10 cellular contexts compared by ENCODE assay signal in the genomic region with DNA sequence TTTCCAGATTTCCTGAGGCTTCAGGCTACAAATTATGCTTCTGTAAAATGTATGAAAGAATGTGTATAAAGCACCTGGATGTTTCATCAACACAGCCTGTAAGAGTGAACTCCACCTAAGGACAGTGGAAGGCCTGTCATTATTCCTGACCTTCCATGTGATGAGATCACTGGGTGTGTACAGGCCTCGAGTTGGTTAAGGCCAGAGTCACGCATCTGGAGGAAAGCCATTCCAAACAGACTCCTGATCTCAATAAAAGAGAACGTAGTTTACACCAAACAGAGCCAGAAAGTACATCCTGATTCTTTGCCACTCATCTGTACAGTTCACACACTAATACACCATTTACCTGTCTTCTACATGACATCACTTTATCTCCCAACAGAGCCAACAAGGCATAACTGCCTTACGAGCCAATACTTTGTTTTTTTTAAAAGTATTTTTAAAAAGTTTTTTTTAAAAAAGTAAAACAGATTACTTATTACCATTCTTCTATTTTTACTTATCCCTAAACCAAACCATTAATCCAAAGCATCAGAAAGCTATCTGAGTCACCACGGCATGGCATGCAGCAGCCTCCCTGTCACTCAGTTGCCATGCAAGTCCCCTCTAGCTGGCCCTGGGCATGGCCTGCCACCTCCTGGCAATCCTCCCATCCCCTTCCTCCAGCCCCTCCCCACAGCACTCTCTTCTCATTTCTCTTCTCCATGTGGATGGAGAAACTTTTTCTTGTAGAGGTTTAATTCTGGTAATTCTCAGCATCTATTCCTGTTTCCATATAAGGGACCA.
DNase-seq lines count a peak whose midpoint lies in the region; ATAC-seq and TF ChIP-seq lines count a peak whose summit lies in the region.
"Had no signal": no experiment of that assay in that cellular context is flagged by ENCODE, and none has a peak within 500 bp of the region (broad histone marks: within the 10 kb centered on the region; RNA-seq: fewer than 3 reads in every experiment).

No MANE protein-coding gene starts in this region.

- peak overlapping the region; percentile 67 to 68 for H3K27ac ChIP-seq in thoracic aorta

- H3K9me3 Mint-ChIP-seq in natural killer cell treated with Interleukin-12 subunit alpha and Interleukin-12 subunit beta and Interleukin-15 and Interleukin-18, amount 100 ng/mL, for 72 hours, result no peaks in the 10 kb centered on the region
- H3K9me3 Mint-ChIP-seq: activated CD4-positive, alpha-beta T cell treated with anti-CD3 and anti-CD28 coated beads, Interleukin-2, amount 10 ng/mL, durations not matched to agents 7 days and 5 days had no signal

- H3K36me3 Mint-ChIP-seq in natural killer cell treated with Interleukin-12 subunit alpha and Interleukin-12 subunit beta and Interleukin-15 and Interleukin-18, amount 100 ng/mL, for 72 hours, result peaks cover 16% of the 10 kb centered on the region

- DNase-seq in LNCaP clone FGC (ENCODE audit: low read depth) (peak; percentile 99), cardiac fibroblast (ENCODE audit: low read depth in 2 of 2) (peak; percentile 39 to 88), iris pigment epithelial cell (ENCODE audit: low read depth) (peak; percentile 63), thoracic aorta (ENCODE audit: low spot score) (peak; percentile 46), SW480 (ENCODE audit: low spot score) (no peak), DMS79 treated with DMSO at 0.1 percent for 48 hours (lab: John Stamatoyannopoulos, UW) (no peak)
- no peak for DNase-seq in natural killer cell treated with Interleukin-12 subunit alpha and Interleukin-12 subunit beta and Interleukin-15 and Interleukin-18, amount 100 ng/mL, for 72 hours (ENCODE audit: low spot score)
- DNase-seq: activated CD4-positive, alpha-beta T cell treated with anti-CD3 and anti-CD28 coated beads, Interleukin-2, amount 10 ng/mL, durations not matched to agents 7 days and 5 days; NCI-H1105 had no signal

- no peak overlapping the region for H3K27ac Mint-ChIP-seq in natural killer cell treated with Interleukin-12 subunit alpha and Interleukin-12 subunit beta and Interleukin-15 and Interleukin-18, amount 100 ng/mL, for 72 hours
- H3K27ac Mint-ChIP-seq: activated CD4-positive, alpha-beta T cell treated with anti-CD3 and anti-CD28 coated beads, Interleukin-2, amount 10 ng/mL, durations not matched to agents 7 days and 5 days had no signal

- no peaks in the 10 kb centered on the region for H3K9me3 ChIP-seq in thoracic aorta
- H3K9me3 ChIP-seq: Peyer's patch had no signal

- peaks cover 24 to 54% of the 10 kb centered on the region in 2 donors for H3K4me1 ChIP-seq in thoracic aorta (ENCODE audit: control insufficient read depth in 1 of 2, low read depth in 2 of 2)

- peak; percentile 71 for ATAC-seq in thoracic aorta (ENCODE audit: insufficient number of reproducible peaks, low FRiP score, low read depth)
- ATAC-seq in natural killer cell treated with Interleukin-12 subunit alpha and Interleukin-12 subunit beta and Interleukin-15 and Interleukin-18, amount 100 ng/mL, for 72 hours, result no peak

- no peaks in the 10 kb centered on the region for H3K27me3 Mint-ChIP-seq in natural killer cell treated with Interleukin-12 subunit alpha and Interleukin-12 subunit beta and Interleukin-15 and Interleukin-18, amount 100 ng/mL, for 72 hours
- H3K27me3 Mint-ChIP-seq: activated CD4-positive, alpha-beta T cell treated with anti-CD3 and anti-CD28 coated beads, Interleukin-2, amount 10 ng/mL, durations not matched to agents 7 days and 5 days had no signal

- H3K36me3 ChIP-seq in thoracic aorta, result peaks cover 14% of the 10 kb centered on the region

- H3K4me3 ChIP-seq in LNCaP clone FGC (ENCODE audit: low read depth, low read length) (no peak overlapping the region), cardiac fibroblast (replicated peaks in 1 of 2; ENCODE audit: low read depth in 2 of 2, low read length in 2 of 2) (no peak overlapping the region), thoracic aorta (no peak overlapping the region)
- H3K4me3 ChIP-seq: Peyer's patch had no signal

- peaks cover 0 to 12% of the 10 kb centered on the region in 2 donors for H3K4me1 Mint-ChIP-seq in natural killer cell treated with Interleukin-12 subunit alpha and Interleukin-12 subunit beta and Interleukin-15 and Interleukin-18, amount 100 ng/mL, for 72 hours (ENCODE audit: low read depth in 2 of 2)
- H3K4me1 Mint-ChIP-seq: activated CD4-positive, alpha-beta T cell treated with anti-CD3 and anti-CD28 coated beads, Interleukin-2, amount 10 ng/mL, durations not matched to agents 7 days and 5 days had no signal

- H3K4me3 Mint-ChIP-seq in natural killer cell treated with Interleukin-12 subunit alpha and Interleukin-12 subunit beta and Interleukin-15 and Interleukin-18, amount 100 ng/mL, for 72 hours, result no peak overlapping the region
- H3K4me3 Mint-ChIP-seq: activated CD4-positive, alpha-beta T cell treated with anti-CD3 and anti-CD28 coated beads, Interleukin-2, amount 10 ng/mL, durations not matched to agents 7 days and 5 days had no signal

- H3K27me3 ChIP-seq in thoracic aorta (replicated peaks; ENCODE audit: insufficient read depth), result no peaks in the 10 kb centered on the region
- H3K27me3 ChIP-seq: Peyer's patch had no signal

- no peak for TF ChIP-seq CTCF in LNCaP clone FGC (IDR thresholded peaks at IDR 0.05; ENCODE audit: control insufficient read depth, extremely low read depth, insufficient read depth)
- TF ChIP-seq CTCF in cardiac fibroblast (IDR thresholded peaks at IDR 0.05; ENCODE audit: low read depth, low read length), result no peak
- no peak for TF ChIP-seq CTCF in thoracic aorta (IDR thresholded peaks at IDR 0.05)

Comparison
In these comparisons a context has a peak if more than half of its experiments do, and no peak if none do; other contexts are left out.
1. DNase-seq: peak in LNCaP clone FGC (single experiment), cardiac fibroblast (2 of 2), iris pigment epithelial cell (single experiment) and thoracic aorta (single experiment); none in natural killer cell treated with Interleukin-12 subunit alpha and Interleukin-12 subunit beta and Interleukin-15 and Interleukin-18, amount 100 ng/mL, for 72 hours (single experiment), SW480 (single experiment) and DMS79 treated with DMSO at 0.1 percent for 48 hours (single experiment).